Comparison of ENCODE assay signal across 9 cellular contexts in the genomic region with DNA sequence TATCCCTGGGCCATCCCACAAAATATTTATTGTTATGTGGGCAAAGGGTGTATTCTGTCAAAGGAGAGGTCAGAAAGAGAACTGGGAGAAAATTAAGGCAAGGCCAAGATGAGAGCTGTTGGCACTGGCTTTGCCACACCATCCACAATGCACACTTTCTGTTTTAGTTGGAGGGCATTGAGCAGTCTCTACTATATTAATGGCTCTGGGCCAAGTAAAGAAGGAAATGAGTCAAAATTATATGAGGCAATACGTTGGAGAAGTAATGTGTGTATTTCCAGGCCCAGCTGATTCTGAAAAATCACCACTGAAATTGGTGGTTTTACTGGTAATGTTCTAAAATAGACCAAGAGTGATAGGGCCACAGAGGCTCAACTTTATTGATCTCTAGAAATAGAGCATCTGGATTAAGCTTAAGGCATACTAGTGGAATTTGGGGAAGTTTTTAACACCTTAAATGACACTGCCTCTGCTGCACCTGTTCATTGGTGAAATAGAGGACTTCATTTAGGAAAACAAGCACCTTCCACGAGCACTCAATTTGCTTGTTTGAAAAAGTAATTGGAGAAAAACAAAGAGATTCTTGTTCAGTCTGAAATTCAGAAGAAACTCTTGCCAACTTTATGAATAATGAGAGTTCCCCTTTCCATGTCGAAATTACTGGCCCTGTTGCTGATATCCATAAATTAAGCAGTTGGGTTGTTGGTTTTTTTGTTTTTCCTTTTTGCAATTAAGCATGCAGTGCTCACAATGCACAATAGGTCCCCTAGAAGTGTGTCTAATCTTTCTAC.
DNase-seq lines count a peak whose midpoint lies in the region; ATAC-seq and TF ChIP-seq lines count a peak whose summit lies in the region.
"Had no signal": no experiment of that assay in that cellular context is flagged by ENCODE, and none has a peak within 500 bp of the region (broad histone marks: within the 10 kb centered on the region; RNA-seq: fewer than 3 reads in every experiment).

No MANE protein-coding gene starts in this region.

- in situ Hi-C loops in astrocyte of the spinal cord (cut with HindIII; ENCODE audit: low sequenced_read_pairs) = no loop called here

- H3K36me3 ChIP-seq in effector memory CD4-positive, alpha-beta T cell (ENCODE audit: control insufficient read depth, insufficient read depth, low read length) = no peaks in the 10 kb centered on the region

- no peaks in the 10 kb centered on the region for H3K27me3 ChIP-seq in effector memory CD4-positive, alpha-beta T cell (replicated peaks; ENCODE audit: control insufficient read depth, insufficient read depth, low read length, poor library complexity, severe bottlenecking)

- TF ChIP-seq CTCF in astrocyte of the spinal cord (IDR thresholded peaks at IDR 0.05; ENCODE audit: low read depth, low read length) (no peak), omental fat pad (IDR thresholded peaks at IDR 0.05) (no peak)

- no peak overlapping the region for H3K27ac ChIP-seq in effector memory CD4-positive, alpha-beta T cell (ENCODE audit: insufficient read depth, low read length, poor library complexity, severe bottlenecking)

- H3K9me3 ChIP-seq in effector memory CD4-positive, alpha-beta T cell (ENCODE audit: control insufficient read depth, low read length) = no peaks in the 10 kb centered on the region

- intact Hi-C loops in head of caudate nucleus (cut with DNase I) = no loop called here

- H3K4me1 ChIP-seq in effector memory CD4-positive, alpha-beta T cell (ENCODE audit: control insufficient read depth, insufficient read depth, low read length, poor library complexity, severe bottlenecking) = no peaks in the 10 kb centered on the region

- peak; percentile 53 for ATAC-seq in GM19035 (IDR thresholded peaks at IDR 0.05; ENCODE audit: unreplicated experiment)
- ATAC-seq in omental fat pad (ENCODE audit: low FRiP score) = peak; percentile 85

- DNase-seq in HT1080 (ENCODE audit: low read depth) = peak; percentile 78
- DNase-seq in astrocyte of the spinal cord (ENCODE audit: low read depth, low spot score) = peak; percentile 61
- no peak for DNase-seq in omental fat pad (ENCODE audit: low spot score)
- DNase-seq in head of caudate nucleus = no peak
- no peak for DNase-seq in effector memory CD4-positive, alpha-beta T cell
- no peak for DNase-seq in HuH-7.5 (ENCODE audit: low spot score)
- no peak for DNase-seq in stimulated activated CD8-positive, alpha-beta memory T cell treated with anti-CD3 and anti-CD28 coated beads, Interleukin-4, amount 100 ng/mL, for 48 hours
- DNase-seq: IMR-90 had no signal

- H3K4me3 ChIP-seq in astrocyte of the spinal cord (ENCODE audit: low read depth, low read length) = no peak overlapping the region
- H3K4me3 ChIP-seq in effector memory CD4-positive, alpha-beta T cell (ENCODE audit: insufficient read depth, low read depth, low read length, poor library complexity, severe bottlenecking) = no peak overlapping the region

Comparison
In these comparisons a context has a peak if more than half of its experiments do, and no peak if none do; other contexts are left out.
1. DNase-seq: peak in HT1080 (single experiment) and astrocyte of the spinal cord (single experiment); none in omental fat pad (single experiment), head of caudate nucleus (0 of 42), effector memory CD4-positive, alpha-beta T cell (0 of 3), HuH-7.5 (single experiment) and stimulated activated CD8-positive, alpha-beta memory T cell treated with anti-CD3 and anti-CD28 coated beads, Interleukin-4, amount 100 ng/mL, for 48 hours (single experiment).